ENCODE assay signal across 24 cellular contexts in genomic region chr7:88146611-88147010, GRCh38.
"Had no signal": no experiment of that assay in that cellular context is flagged by ENCODE, and none has a peak within 500 bp of the region (broad histone marks: within the 10 kb centered on the region; RNA-seq: fewer than 3 reads in every experiment).

No MANE protein-coding gene starts in this region.

- H3K4me3 ChIP-seq: colonic mucosa, esophagus muscularis mucosa, heart right ventricle, pancreas, right lobe of liver, skin epidermis, stomach, vagina had no signal

- H3K36me3 ChIP-seq: brain microvascular endothelial cell, colonic mucosa, esophagus muscularis mucosa, neutrophil, pancreas, right lobe of liver, stomach, vagina had no signal

- H3K9me3 ChIP-seq: colonic mucosa, esophagus muscularis mucosa, heart right ventricle, neutrophil, pancreas, right lobe of liver, stomach, vagina had no signal

- H3K27ac ChIP-seq: brain microvascular endothelial cell, colonic mucosa, esophagus muscularis mucosa, heart right ventricle, neutrophil, pancreas, right lobe of liver, skin epidermis, stomach, vagina had no signal

- H3K27me3 ChIP-seq: brain microvascular endothelial cell, colonic mucosa, esophagus muscularis mucosa, heart right ventricle, neutrophil, pancreas, right lobe of liver, stomach, vagina had no signal

- ATAC-seq: activated CD8-positive, alpha-beta T cell treated with anti-CD3 and anti-CD28 coated beads, Interleukin-2, amount 10 ng/mL, durations not matched to agents 7 days and 5 days; activated naive CD4-positive, alpha-beta T cell treated with anti-CD3 and anti-CD28 coated beads, Interleukin-2, amount 50 U/mL, for 72 hours; left lobe of liver; pancreas; right lobe of liver; stimulated activated effector memory CD8-positive, alpha-beta T cell treated with anti-CD3 and anti-CD28 coated beads, Interleukin-12 subunit alpha, Interleukin-12 subunit beta, amount 100 ng/mL, for 72 hours had no signal

- H3K4me1 ChIP-seq: colonic mucosa, right lobe of liver, vagina had no signal

- DNase-seq: activated CD4-positive, alpha-beta T cell treated with anti-CD3 and anti-CD28 coated beads for 1 hour; activated CD4-positive, alpha-beta T cell treated with anti-CD3 and anti-CD28 coated beads, Interleukin-2, amount 50 U/mL, for 1 hour; activated CD8-positive, alpha-beta T cell treated with anti-CD3 and anti-CD28 coated beads, Interleukin-2, amount 10 ng/mL, durations not matched to agents 7 days and 5 days; activated gamma-delta T cell treated with Interleukin-2 at 50 U/mL for 16 hours; activated T-cell treated with anti-CD3 and anti-CD28 coated beads, Interleukin-2, amount 50 U/mL, for 1 hour; aorta; brain microvascular endothelial cell; central memory CD4-positive, alpha-beta T cell; colonic mucosa; heart right ventricle; pancreas; right lobe of liver; stimulated activated CD4-positive, alpha-beta T cell treated with anti-CD3 and anti-CD28 coated beads, Interleukin-1b, Interleukin-23, amount 100 ng/mL, for 48 hours; stomach; T-helper 1 cell; T-helper 9 cell; trophoblast cell had no signal
